In the genomic region with DNA sequence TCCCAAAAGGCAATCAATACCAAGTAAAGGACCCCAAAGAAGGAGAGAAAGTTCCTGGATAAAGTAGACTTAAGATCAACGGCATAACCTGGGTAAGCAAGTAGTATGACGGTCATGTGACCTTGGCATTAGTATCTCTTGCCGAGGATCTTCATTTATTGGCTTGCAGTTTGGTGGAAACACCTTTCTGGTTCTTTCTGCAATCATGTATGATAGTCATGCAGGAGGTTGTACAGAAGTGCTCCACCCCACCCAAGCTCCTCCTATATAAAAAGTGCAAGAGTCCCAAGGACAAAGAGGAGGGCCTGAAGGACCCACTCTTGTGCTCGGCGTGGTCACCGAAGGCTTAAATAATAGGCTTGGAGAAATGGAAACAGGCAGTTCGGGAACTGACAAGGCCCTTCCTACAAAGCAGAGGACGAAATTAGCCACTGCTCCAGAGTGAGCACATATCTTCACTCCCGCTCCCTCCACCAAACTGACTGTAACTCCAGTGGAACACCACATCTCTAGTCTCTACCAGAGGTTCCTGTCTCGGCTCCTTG, we compare ENCODE assay signal across 8 cellular contexts. TPM values are rescaled to one million over a fixed set of nuclear protein-coding genes. Genes with fewer than 3 reads are reported as not detected.
DNase-seq lines count a peak whose midpoint lies in the region; ATAC-seq lines count a peak whose summit lies in the region.

No MANE protein-coding gene starts in this region.

- no peaks in the 10 kb centered on the region for H3K27me3 ChIP-seq in skeletal muscle satellite cell (ENCODE audit: control insufficient read depth, insufficient read depth, low read length)

- H3K9me3 ChIP-seq in skeletal muscle satellite cell (replicated peaks; ENCODE audit: low read length) = no peaks in the 10 kb centered on the region

- H3K4me3 ChIP-seq in skeletal muscle satellite cell (ENCODE audit: low read length) = peak overlapping the region; percentile 94

- DNase-seq in DMS 273 (lab: John Stamatoyannopoulos, UW; ENCODE audit: unreplicated experiment) = peak; percentile 37
- no peak for DNase-seq in DMS 273 treated with DMSO at 0.1 percent for 48 hours (lab: John Stamatoyannopoulos, UW)
- DNase-seq in MV-4-11 (lab: John Stamatoyannopoulos, UW) = peak; percentile 18
- DNase-seq in activated naive CD8-positive, alpha-beta T cell treated with anti-CD3 and anti-CD28 coated beads, Interleukin-2, amount 10 ng/mL, durations not matched to agents 7 days and 5 days = no peak
- peak; percentile 10 for DNase-seq in hepatic stellate cell (ENCODE audit: low spot score)

- peak; percentile 8 for ATAC-seq in activated naive CD8-positive, alpha-beta T cell treated with anti-CD3 and anti-CD28 coated beads, Interleukin-2, amount 10 ng/mL, durations not matched to agents 7 days and 5 days (ENCODE audit: low read depth)
- ATAC-seq in HG03521 (IDR thresholded peaks at IDR 0.05; ENCODE audit: unreplicated experiment) = no peak
- no peak for ATAC-seq in HG03139 (IDR thresholded peaks at IDR 0.05; ENCODE audit: unreplicated experiment)

- H3K9me3 Mint-ChIP-seq in activated naive CD8-positive, alpha-beta T cell treated with anti-CD3 and anti-CD28 coated beads, Interleukin-2, amount 10 ng/mL, durations not matched to agents 7 days and 5 days = no peaks in the 10 kb centered on the region

- peaks cover 37% of the 10 kb centered on the region for H3K4me1 Mint-ChIP-seq in activated naive CD8-positive, alpha-beta T cell treated with anti-CD3 and anti-CD28 coated beads, Interleukin-2, amount 10 ng/mL, durations not matched to agents 7 days and 5 days

- H3K36me3 ChIP-seq in skeletal muscle satellite cell (ENCODE audit: insufficient read depth, low read length) = peaks cover 19% of the 10 kb centered on the region

- peak overlapping the region; percentile 92 for H3K27ac Mint-ChIP-seq in activated naive CD8-positive, alpha-beta T cell treated with anti-CD3 and anti-CD28 coated beads, Interleukin-2, amount 10 ng/mL, durations not matched to agents 7 days and 5 days

- peaks cover 28% of the 10 kb centered on the region for H3K4me1 ChIP-seq in skeletal muscle satellite cell (ENCODE audit: control insufficient read depth, insufficient read depth, low read length)

- H3K4me2 ChIP-seq in skeletal muscle satellite cell (ENCODE audit: low read length) = peak overlapping the region; percentile 83

- POLR2A ChIA-PET in activated naive CD8-positive, alpha-beta T cell treated with anti-CD3 and anti-CD28 coated beads, Interleukin-2, amount 10 ng/mL, durations not matched to agents 7 days and 5 days (lab: Charles Lee) = interaction anchor here (1.0 to 3.5 kb wide), 8 partner anchors 9 to 196 kb away, joined by 3 to 16 read pairs (median 7); a partner anchor contains a TSS

- no peaks in the 10 kb centered on the region for H3K27me3 Mint-ChIP-seq in activated naive CD8-positive, alpha-beta T cell treated with anti-CD3 and anti-CD28 coated beads, Interleukin-2, amount 10 ng/mL, durations not matched to agents 7 days and 5 days

- H3K4me3 Mint-ChIP-seq in activated naive CD8-positive, alpha-beta T cell treated with anti-CD3 and anti-CD28 coated beads, Interleukin-2, amount 10 ng/mL, durations not matched to agents 7 days and 5 days = peak overlapping the region; percentile 96

- H3K9ac ChIP-seq in skeletal muscle satellite cell (ENCODE audit: low read depth, low read length) = peak overlapping the region; percentile 90

- H3K36me3 Mint-ChIP-seq in activated naive CD8-positive, alpha-beta T cell treated with anti-CD3 and anti-CD28 coated beads, Interleukin-2, amount 10 ng/mL, durations not matched to agents 7 days and 5 days = peaks cover 18% of the 10 kb centered on the region

RNA-seq across cellular contexts. Expression of a gene that starts 0.8 kb away (rescaled TPM):
- total RNA-seq in activated naive CD8-positive, alpha-beta T cell treated with anti-CD3 and anti-CD28 coated beads, Interleukin-2, amount 10 ng/mL, durations not matched to agents 7 days and 5 days = 100 to 1,000 TPM; 165 to 176 TPM
- total RNA-seq in skeletal muscle satellite cell (2012; rRNA removed) = 114 and 127 TPM in 2 replicates

RNA-seq across cellular contexts. Expression of a gene that starts 16.4 kb away (rescaled TPM):
- total RNA-seq in activated naive CD8-positive, alpha-beta T cell treated with anti-CD3 and anti-CD28 coated beads, Interleukin-2, amount 10 ng/mL, durations not matched to agents 7 days and 5 days = 10 to 100 TPM; 85.6 to 89.0 TPM
- total RNA-seq in skeletal muscle satellite cell (2012; rRNA removed) = 83.4 and 91.0 TPM in 2 replicates

RNA-seq across cellular contexts. Expression of a gene that starts 32.6 kb away (rescaled TPM):
- total RNA-seq in activated naive CD8-positive, alpha-beta T cell treated with anti-CD3 and anti-CD28 coated beads, Interleukin-2, amount 10 ng/mL, durations not matched to agents 7 days and 5 days = 10 to 100 TPM; 23.3 to 26.0 TPM
- total RNA-seq in skeletal muscle satellite cell (2012; rRNA removed) = 3.8 and 5.9 TPM in 2 replicates

RNA-seq across cellular contexts. Expression of a gene that starts 34.4 kb away (rescaled TPM):
- 100 to 1,000 TPM; 106 to 115 TPM for total RNA-seq in activated naive CD8-positive, alpha-beta T cell treated with anti-CD3 and anti-CD28 coated beads, Interleukin-2, amount 10 ng/mL, durations not matched to agents 7 days and 5 days
- 12.2 and 15.7 TPM in 2 replicates for total RNA-seq in skeletal muscle satellite cell (2012; rRNA removed)

RNA-seq across cellular contexts. Expression of a gene that starts 39.3 kb away (rescaled TPM):
- 10 to 100 TPM; 10.2 to 10.9 TPM for total RNA-seq in activated naive CD8-positive, alpha-beta T cell treated with anti-CD3 and anti-CD28 coated beads, Interleukin-2, amount 10 ng/mL, durations not matched to agents 7 days and 5 days
- total RNA-seq in skeletal muscle satellite cell (2012; rRNA removed) = 0.44 TPM in 1 of 2 replicates, not detected in the other

Comparison
In these comparisons a context has a peak if more than half of its experiments do, and no peak if none do; other contexts are left out.
1. DNase-seq: peak in DMS 273 (single experiment), MV-4-11 (single experiment) and hepatic stellate cell (single experiment); none in DMS 273 treated with DMSO at 0.1 percent for 48 hours (single experiment) and activated naive CD8-positive, alpha-beta T cell treated with anti-CD3 and anti-CD28 coated beads, Interleukin-2, amount 10 ng/mL, durations not matched to agents 7 days and 5 days (single experiment).